Comparison of ENCODE assay signal across 8 cellular contexts in genomic region chr11:8384199-8384821, GRCh38.
DNase-seq lines count a peak whose midpoint lies in the region; ATAC-seq and TF ChIP-seq lines count a peak whose summit lies in the region.

No MANE protein-coding gene starts in this region.

- peaks cover 7% of the 10 kb centered on the region for H3K4me1 ChIP-seq in parathyroid adenoma
- peaks cover 0 to 9% (median 2%) of the 10 kb centered on the region in 3 donors for H3K4me1 ChIP-seq in gastroesophageal sphincter

- no peaks in the 10 kb centered on the region for H3K79me2 ChIP-seq in parathyroid adenoma

- H3K9me3 ChIP-seq in parathyroid adenoma (ENCODE audit: control insufficient read depth, low read length) (no peaks in the 10 kb centered on the region), gastroesophageal sphincter (no peaks in the 10 kb centered on the region)

- H3K27me3 ChIP-seq in parathyroid adenoma (ENCODE audit: control insufficient read depth, insufficient read depth, low read length) (no peaks in the 10 kb centered on the region), gastroesophageal sphincter (no peaks in the 10 kb centered on the region)

- peak; percentile 16 for TF ChIP-seq CTCF in parathyroid adenoma (IDR thresholded peaks at IDR 0.05)
- TF ChIP-seq CTCF in gastroesophageal sphincter (IDR thresholded peaks at IDR 0.05): no peak

- peak overlapping the region; percentile 49 for H3K4me2 ChIP-seq in parathyroid adenoma (ENCODE audit: low read length)

- no peak for TF ChIP-seq POLR2A in erythroblast (IDR thresholded peaks at IDR 0.05; ENCODE audit: low read length)
- TF ChIP-seq POLR2A in gastroesophageal sphincter (IDR thresholded peaks at IDR 0.05): no peak

- no peak for TF ChIP-seq EP300 in gastroesophageal sphincter (IDR thresholded peaks at IDR 0.05)

- H3K4me3 ChIP-seq in parathyroid adenoma (ENCODE audit: low read depth, low read length) (no peak overlapping the region), gastroesophageal sphincter (no peak overlapping the region)

- peak; percentile 66 for DNase-seq in ELR (ENCODE audit: low read depth)
- DNase-seq in M059J (ENCODE audit: low read depth): peak; percentile 85
- peak; percentile 72 to 75 for DNase-seq in erythroblast (lab: John Stamatoyannopoulos, UW)
- no peak for DNase-seq in activated naive CD4-positive, alpha-beta T cell treated with Interleukin-2 at 50 U/mL for 16 hours
- DNase-seq in middle frontal gyrus (ENCODE audit: extremely low spot score, low spot score): no peak
- DNase-seq in NCI-H2081 treated with DMSO at 0.1 percent for 48 hours (lab: John Stamatoyannopoulos, UW): no peak

- no peak for ATAC-seq in gastroesophageal sphincter

- H3K9ac ChIP-seq in parathyroid adenoma: no peak overlapping the region

- H3K27ac ChIP-seq in parathyroid adenoma (peak overlapping the region; percentile 82), gastroesophageal sphincter (no peak overlapping the region)

- WGBS in gastroesophageal sphincter (ENCODE audit: low coverage in 1 of 2), 2 donors: 48 to 56% methylated on average over 10 to 14 of the region's 19 CpGs

- peak overlapping the region; percentile 61 for H2AFZ ChIP-seq in parathyroid adenoma

- H3K36me3 ChIP-seq in parathyroid adenoma (ENCODE audit: control insufficient read depth, insufficient read depth, low read length) (no peaks in the 10 kb centered on the region), gastroesophageal sphincter (no peaks in the 10 kb centered on the region)

Comparison
In these comparisons a context has a peak if more than half of its experiments do, and no peak if none do; other contexts are left out.
1. DNase-seq: peak in ELR (single experiment), M059J (single experiment) and erythroblast (2 of 2); none in activated naive CD4-positive, alpha-beta T cell treated with Interleukin-2 at 50 U/mL for 16 hours (single experiment), middle frontal gyrus (single experiment) and NCI-H2081 treated with DMSO at 0.1 percent for 48 hours (single experiment).